In the genomic region with DNA sequence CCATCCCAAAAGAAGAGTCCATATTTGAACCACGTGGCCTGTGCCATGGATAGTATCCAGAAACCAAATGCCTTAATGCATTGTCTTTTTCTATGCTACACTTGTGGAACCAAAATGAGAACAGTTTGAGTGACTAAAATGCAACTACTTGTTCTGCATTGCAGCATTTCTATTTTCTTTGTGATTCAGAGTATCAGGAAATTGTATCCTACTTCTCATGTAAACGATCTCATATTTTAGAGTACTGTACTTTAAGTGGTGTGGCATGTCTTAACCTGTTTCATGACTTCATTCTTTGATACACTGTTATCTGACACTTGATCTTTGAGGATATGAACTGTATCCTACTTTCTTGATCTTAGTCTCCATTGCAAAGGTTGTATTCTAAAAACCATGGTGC, we compare ENCODE assay signal across 20 cellular contexts.
DNase-seq lines count a peak whose midpoint lies in the region; ATAC-seq and TF ChIP-seq lines count a peak whose summit lies in the region.
"Had no signal": no experiment of that assay in that cellular context is flagged by ENCODE, and none has a peak within 500 bp of the region (broad histone marks: within the 10 kb centered on the region; RNA-seq: fewer than 3 reads in every experiment).

No MANE protein-coding gene starts in this region.

- 33 to 35% methylated on average over 2 of the region's 2 CpGs for WGBS in esophagus squamous epithelium, 2 donors

- H3K27ac ChIP-seq in RWPE1 (no peak overlapping the region), esophagus squamous epithelium (no peak overlapping the region)
- H3K27ac ChIP-seq: PC-9 had no signal

- peaks cover 0 to 6% (median 0%) of the 10 kb centered on the region in 4 donors for H3K27me3 ChIP-seq in esophagus squamous epithelium

- peaks cover 54% of the 10 kb centered on the region for H3K4me1 Mint-ChIP-seq in HFFc6 (ENCODE audit: low read depth)
- H3K4me1 Mint-ChIP-seq: CD8-positive, alpha-beta memory T cell; IgD-negative memory B cell had no signal

- TF ChIP-seq CTCF in HFFc6 (IDR thresholded peaks at IDR 0.05) (no peak), RWPE1 (conservative IDR thresholded peaks at IDR 0.05; ENCODE audit: low read depth) (no peak), esophagus squamous epithelium (IDR thresholded peaks at IDR 0.05) (no peak)

- DNase-seq in NCI-H187 treated with DMSO at 0.1 percent for 48 hours (lab: John Stamatoyannopoulos, UW), result peak; percentile 34
- no peak for DNase-seq in NCI-H187 (lab: John Stamatoyannopoulos, UW)
- DNase-seq in HFFc6, result peak; percentile 9
- DNase-seq in RWPE1 (ENCODE audit: low spot score), result peak; percentile 50
- DNase-seq in activated T-cell treated with anti-CD3 and anti-CD28 coated beads for 4 hours, result no peak
- DNase-seq in AG08396 (ENCODE audit: low spot score), result no peak
- DNase-seq in esophagus squamous epithelium (lab: John Stamatoyannopoulos, UW), result no peak
- DNase-seq: 8988T; AML-193; C1 segment of cervical spinal cord; Calu3; CD8-positive, alpha-beta memory T cell; Kasumi-1; NCI-H1694; NCI-H69; PC-9; RPMI8226 had no signal

- no peak overlapping the region for H3K4me3 ChIP-seq in esophagus squamous epithelium
- H3K4me3 ChIP-seq: PC-9 had no signal

- POLR2A ChIA-PET in RWPE1 (lab: Yijun Ruan, JAX; ENCODE audit: low non-redundant PET), result no interaction called here

- peak; percentile 59 for ATAC-seq in esophagus mucosa
- ATAC-seq: SK-N-SH treated with all-trans-retinoic acid at 6 μM for 48 hours had no signal

- H3K4me1 ChIP-seq in esophagus squamous epithelium, result no peaks in the 10 kb centered on the region

- intact Hi-C loops in esophagus squamous epithelium (cut with DNase I), result no loop called here

- H3K27ac Mint-ChIP-seq in HFFc6, result no peak overlapping the region
- H3K27ac Mint-ChIP-seq: CD8-positive, alpha-beta memory T cell; IgD-negative memory B cell had no signal

- TF ChIP-seq POLR2A in esophagus squamous epithelium (IDR thresholded peaks at IDR 0.05), result no peak

- H3K9me3 ChIP-seq in esophagus squamous epithelium, result no peaks in the 10 kb centered on the region

- no peaks in the 10 kb centered on the region for H3K9me3 Mint-ChIP-seq in HFFc6

- no peaks in the 10 kb centered on the region; the same call in 1 of the 2 replicates for H3K36me3 Mint-ChIP-seq in HFFc6 (ENCODE audit: low read depth)
- H3K36me3 Mint-ChIP-seq: CD8-positive, alpha-beta memory T cell; IgD-negative memory B cell had no signal

- no peaks in the 10 kb centered on the region for H3K36me3 ChIP-seq in esophagus squamous epithelium

- H3K4me3 Mint-ChIP-seq in HFFc6, result no peak overlapping the region
- H3K4me3 Mint-ChIP-seq: CD8-positive, alpha-beta memory T cell; IgD-negative memory B cell had no signal

- H3K27me3 Mint-ChIP-seq in HFFc6 (ENCODE audit: insufficient read depth), result peaks cover 2% of the 10 kb centered on the region

- CTCF ChIA-PET in RWPE1 (lab: Yijun Ruan, JAX), result no interaction called here

Comparison
In these comparisons a context has a peak if more than half of its experiments do, and no peak if none do; other contexts are left out.
1. DNase-seq: peak in NCI-H187 treated with DMSO at 0.1 percent for 48 hours (single experiment), HFFc6 (single experiment) and RWPE1 (single experiment); none in NCI-H187 (0 of 2), activated T-cell treated with anti-CD3 and anti-CD28 coated beads for 4 hours (single experiment), AG08396 (single experiment) and esophagus squamous epithelium (single experiment).